Comparison of ENCODE assay signal across 1 cellular context in genomic region chr16:69951017-69951671, GRCh38. TPM values are rescaled to one million over a fixed set of nuclear protein-coding genes. Genes with fewer than 3 reads are reported as not detected.
"Had no signal": no experiment of that assay in that cellular context is flagged by ENCODE, and none has a peak within 500 bp of the region (broad histone marks: within the 10 kb centered on the region; RNA-seq: fewer than 3 reads in every experiment).

Gene CLEC18A, plus strand, starts transcription at chr16:69951334. Its CDS starts 33 bp downstream, at chr16:69951367.

RNA-seq across cellular contexts. Expression of gene CLEC18A, which starts in this region (rescaled TPM):
- total RNA-seq: lung microvascular endothelial cell had no signal
